1 cellular context compared by ENCODE assay signal in genomic region chrX:47658684-47659515, GRCh38.
TF ChIP-seq lines count a peak whose summit lies in the region.

TSS of gene UXT (minus strand) at chrX:47659180. CDS start at chrX:47658927, 253 bp downstream.

TF ChIP-seq in GM12878, 131 proteins besides CTCF, POLR2A, EP300 and RAD21 (continued from another document):
- TF ChIP-seq, protein P1, sequence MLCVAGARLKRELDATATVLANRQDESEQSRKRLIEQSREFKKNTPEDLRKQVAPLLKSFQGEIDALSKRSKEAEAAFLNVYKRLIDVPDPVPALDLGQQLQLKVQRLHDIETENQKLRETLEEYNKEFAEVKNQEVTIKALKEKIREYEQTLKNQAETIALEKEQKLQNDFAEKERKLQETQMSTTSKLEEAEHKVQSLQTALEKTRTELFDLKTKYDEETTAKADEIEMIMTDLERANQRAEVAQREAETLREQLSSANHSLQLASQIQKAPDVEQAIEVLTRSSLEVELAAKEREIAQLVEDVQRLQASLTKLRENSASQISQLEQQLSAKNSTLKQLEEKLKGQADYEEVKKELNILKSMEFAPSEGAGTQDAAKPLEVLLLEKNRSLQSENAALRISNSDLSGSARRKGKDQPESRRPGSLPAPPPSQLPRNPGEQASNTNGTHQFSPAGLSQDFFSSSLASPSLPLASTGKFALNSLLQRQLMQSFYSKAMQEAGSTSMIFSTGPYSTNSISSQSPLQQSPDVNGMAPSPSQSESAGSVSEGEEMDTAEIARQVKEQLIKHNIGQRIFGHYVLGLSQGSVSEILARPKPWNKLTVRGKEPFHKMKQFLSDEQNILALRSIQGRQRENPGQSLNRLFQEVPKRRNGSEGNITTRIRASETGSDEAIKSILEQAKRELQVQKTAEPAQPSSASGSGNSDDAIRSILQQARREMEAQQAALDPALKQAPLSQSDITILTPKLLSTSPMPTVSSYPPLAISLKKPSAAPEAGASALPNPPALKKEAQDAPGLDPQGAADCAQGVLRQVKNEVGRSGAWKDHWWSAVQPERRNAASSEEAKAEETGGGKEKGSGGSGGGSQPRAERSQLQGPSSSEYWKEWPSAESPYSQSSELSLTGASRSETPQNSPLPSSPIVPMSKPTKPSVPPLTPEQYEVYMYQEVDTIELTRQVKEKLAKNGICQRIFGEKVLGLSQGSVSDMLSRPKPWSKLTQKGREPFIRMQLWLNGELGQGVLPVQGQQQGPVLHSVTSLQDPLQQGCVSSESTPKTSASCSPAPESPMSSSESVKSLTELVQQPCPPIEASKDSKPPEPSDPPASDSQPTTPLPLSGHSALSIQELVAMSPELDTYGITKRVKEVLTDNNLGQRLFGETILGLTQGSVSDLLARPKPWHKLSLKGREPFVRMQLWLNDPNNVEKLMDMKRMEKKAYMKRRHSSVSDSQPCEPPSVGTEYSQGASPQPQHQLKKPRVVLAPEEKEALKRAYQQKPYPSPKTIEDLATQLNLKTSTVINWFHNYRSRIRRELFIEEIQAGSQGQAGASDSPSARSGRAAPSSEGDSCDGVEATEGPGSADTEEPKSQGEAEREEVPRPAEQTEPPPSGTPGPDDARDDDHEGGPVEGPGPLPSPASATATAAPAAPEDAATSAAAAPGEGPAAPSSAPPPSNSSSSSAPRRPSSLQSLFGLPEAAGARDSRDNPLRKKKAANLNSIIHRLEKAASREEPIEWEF (IDR thresholded peaks at IDR 0.05; ENCODE audit: insufficient replicate concordance, low read depth, low read length): no peak
- TF ChIP-seq GATAD2B (conservative IDR thresholded peaks at IDR 0.05; ENCODE audit: low read depth): 0 out of 2 replicates have a peak, but pooled peaks have one; percentile 21
